Comparison of ENCODE assay signal across 10 cellular contexts in the genomic region with DNA sequence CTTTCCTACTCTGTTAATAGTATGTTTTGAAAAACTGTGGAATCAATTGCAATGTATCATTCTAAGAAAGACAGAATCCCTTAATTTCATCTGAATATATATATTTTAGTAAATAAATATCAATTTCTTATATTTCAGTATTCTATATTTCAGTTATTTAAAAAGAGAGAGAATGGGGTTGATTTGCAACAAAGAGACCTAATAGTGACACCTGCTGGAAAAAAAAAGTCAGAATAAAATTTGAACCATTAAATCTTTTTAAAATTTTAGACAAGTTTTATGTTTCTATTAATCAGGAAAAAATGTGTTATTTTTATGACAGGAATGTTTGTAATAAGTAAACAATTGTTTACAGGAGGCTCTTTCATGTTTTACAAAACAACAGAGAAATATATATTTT.
DNase-seq lines count a peak whose midpoint lies in the region; ATAC-seq and TF ChIP-seq lines count a peak whose summit lies in the region.
"Had no signal": no experiment of that assay in that cellular context is flagged by ENCODE, and none has a peak within 500 bp of the region (broad histone marks: within the 10 kb centered on the region; RNA-seq: fewer than 3 reads in every experiment).

No MANE protein-coding gene starts in this region.

- H3K27ac Mint-ChIP-seq in effector memory CD8-positive, alpha-beta T cell = no peak overlapping the region
- H3K27ac Mint-ChIP-seq in stimulated activated naive B cell treated with anti-CD40 and anti-IgM and Interleukin-4, amounts not matched to agents 10 μg/mL and 1 μg/mL and 100 μg/mL, for 72 hours = no peak overlapping the region

- H3K36me3 Mint-ChIP-seq in effector memory CD8-positive, alpha-beta T cell (ENCODE audit: insufficient read depth) = no peaks in the 10 kb centered on the region
- H3K36me3 Mint-ChIP-seq in stimulated activated naive B cell treated with anti-CD40 and anti-IgM and Interleukin-4, amounts not matched to agents 10 μg/mL and 1 μg/mL and 100 μg/mL, for 72 hours = no peaks in the 10 kb centered on the region

- no peak for ATAC-seq in effector memory CD8-positive, alpha-beta T cell (replicated peaks)
- ATAC-seq in stimulated activated naive B cell treated with anti-CD40 and anti-IgM and Interleukin-4, amounts not matched to agents 10 μg/mL and 1 μg/mL and 100 μg/mL, for 72 hours (replicated peaks) = no peak

- H3K9me3 Mint-ChIP-seq in effector memory CD8-positive, alpha-beta T cell = no peaks in the 10 kb centered on the region
- no peaks in the 10 kb centered on the region for H3K9me3 Mint-ChIP-seq in stimulated activated naive B cell treated with anti-CD40 and anti-IgM and Interleukin-4, amounts not matched to agents 10 μg/mL and 1 μg/mL and 100 μg/mL, for 72 hours

- H3K27me3 Mint-ChIP-seq in effector memory CD8-positive, alpha-beta T cell = no peaks in the 10 kb centered on the region
- no peaks in the 10 kb centered on the region for H3K27me3 Mint-ChIP-seq in stimulated activated naive B cell treated with anti-CD40 and anti-IgM and Interleukin-4, amounts not matched to agents 10 μg/mL and 1 μg/mL and 100 μg/mL, for 72 hours

- TF ChIP-seq CTCF in GM13977 (IDR thresholded peaks at IDR 0.05; ENCODE audit: extremely low read depth, insufficient read depth, missing control alignments) = peak; percentile 30

- DNase-seq in AG20443 (ENCODE audit: low spot score) (peak; percentile 12), GM13977 (ENCODE audit: low spot score) (no peak), SW480 (ENCODE audit: low spot score) (peak; percentile 23), kidney tubule cell (ENCODE audit: low spot score) (peak; percentile 29), midbrain (lab: John Stamatoyannopoulos, UW) (no peak), NCI-H2107 (lab: John Stamatoyannopoulos, UW) (no peak)
- no peak for DNase-seq in effector memory CD8-positive, alpha-beta T cell
- DNase-seq in stimulated activated naive B cell treated with anti-CD40 and anti-IgM and Interleukin-4, amounts not matched to agents 10 μg/mL and 1 μg/mL and 100 μg/mL, for 72 hours = no peak
- DNase-seq: NCI-H526 treated with DMSO at 0.1 percent for 48 hours, sigmoid colon had no signal

- no peaks in the 10 kb centered on the region for H3K4me1 Mint-ChIP-seq in effector memory CD8-positive, alpha-beta T cell (ENCODE audit: low read depth in 2 of 2)
- H3K4me1 Mint-ChIP-seq in stimulated activated naive B cell treated with anti-CD40 and anti-IgM and Interleukin-4, amounts not matched to agents 10 μg/mL and 1 μg/mL and 100 μg/mL, for 72 hours = no peaks in the 10 kb centered on the region

- in situ Hi-C loops in GM13977 (cut with MboI; ENCODE audit: low pct_unique_long_range_greater_than_20kb, low sequenced_read_pairs, unreplicated experiment) = loop anchor here (10.0 kb wide), 1 partner anchor 423 kb away; no protein-coding TSS in a partner anchor

- H3K4me3 Mint-ChIP-seq in effector memory CD8-positive, alpha-beta T cell = no peak overlapping the region
- H3K4me3 Mint-ChIP-seq in stimulated activated naive B cell treated with anti-CD40 and anti-IgM and Interleukin-4, amounts not matched to agents 10 μg/mL and 1 μg/mL and 100 μg/mL, for 72 hours = no peak overlapping the region

Comparison
In these comparisons a context has a peak if more than half of its experiments do, and no peak if none do; other contexts are left out.
1. DNase-seq: peak in AG20443 (single experiment), SW480 (single experiment) and kidney tubule cell (single experiment); none in GM13977 (single experiment), midbrain (single experiment), NCI-H2107 (single experiment), effector memory CD8-positive, alpha-beta T cell (0 of 3) and stimulated activated naive B cell treated with anti-CD40 and anti-IgM and Interleukin-4, amounts not matched to agents 10 μg/mL and 1 μg/mL and 100 μg/mL, for 72 hours (single experiment).